In genomic region chr5:51225671-51226419, GRCh38 we compare ENCODE assay signal across 14 cellular contexts.
DNase-seq lines count a peak whose midpoint lies in the region; ATAC-seq lines count a peak whose summit lies in the region.
"Had no signal": no experiment of that assay in that cellular context is flagged by ENCODE, and none has a peak within 500 bp of the region (broad histone marks: within the 10 kb centered on the region; RNA-seq: fewer than 3 reads in every experiment).

No MANE protein-coding gene starts in this region.

- H3K4me3 Mint-ChIP-seq in activated naive CD8-positive, alpha-beta T cell treated with anti-CD3 and anti-CD28 coated beads, Interleukin-2, amount 50 U/mL, for 24 hours, result no peak overlapping the region
- H3K4me3 Mint-ChIP-seq: CD8-positive, alpha-beta memory T cell; T-helper 17 cell had no signal

- no peak overlapping the region for H3K27ac Mint-ChIP-seq in activated naive CD8-positive, alpha-beta T cell treated with anti-CD3 and anti-CD28 coated beads, Interleukin-2, amount 50 U/mL, for 24 hours
- H3K27ac Mint-ChIP-seq: CD8-positive, alpha-beta memory T cell; T-helper 17 cell had no signal

- no peak for ATAC-seq in GM18498 (IDR thresholded peaks at IDR 0.05; ENCODE audit: unreplicated experiment)
- ATAC-seq in activated naive CD8-positive, alpha-beta T cell treated with anti-CD3 and anti-CD28 coated beads, Interleukin-2, amount 50 U/mL, for 24 hours, result no peak
- no peak for ATAC-seq in GM19467 (IDR thresholded peaks at IDR 0.05; ENCODE audit: unreplicated experiment)
- ATAC-seq: GM12878, heart right ventricle, T-helper 17 cell had no signal

- H3K9me3 Mint-ChIP-seq in activated naive CD8-positive, alpha-beta T cell treated with anti-CD3 and anti-CD28 coated beads, Interleukin-2, amount 50 U/mL, for 24 hours, result peaks cover 20% of the 10 kb centered on the region

- no peaks in the 10 kb centered on the region for H3K36me3 Mint-ChIP-seq in activated naive CD8-positive, alpha-beta T cell treated with anti-CD3 and anti-CD28 coated beads, Interleukin-2, amount 50 U/mL, for 24 hours (ENCODE audit: low read depth)
- H3K36me3 Mint-ChIP-seq: CD8-positive, alpha-beta memory T cell had no signal

- H3K27me3 Mint-ChIP-seq in activated naive CD8-positive, alpha-beta T cell treated with anti-CD3 and anti-CD28 coated beads, Interleukin-2, amount 50 U/mL, for 24 hours, result no peaks in the 10 kb centered on the region
- H3K27me3 Mint-ChIP-seq: CD8-positive, alpha-beta memory T cell; T-helper 17 cell had no signal

- DNase-seq in DMS79 (lab: John Stamatoyannopoulos, UW) (peak; percentile 51), NCI-H146 treated with DMSO at 0.1 percent for 48 hours (lab: John Stamatoyannopoulos, UW; ENCODE audit: unreplicated experiment) (peak; percentile 30), astrocyte of the hippocampus (ENCODE audit: low read depth, low spot score) (peak; percentile 36), mucosa of gallbladder (ENCODE audit: low spot score) (peak; percentile 63), HUDEP-2 (lab: John Stamatoyannopoulos, UW; ENCODE audit: unreplicated experiment in 76 of 76) (no peak)
- DNase-seq in activated naive CD8-positive, alpha-beta T cell treated with anti-CD3 and anti-CD28 coated beads, Interleukin-2, amount 50 U/mL, for 24 hours, result no peak
- DNase-seq: adrenal gland; CD8-positive, alpha-beta memory T cell; heart right ventricle; MG63; T-helper 17 cell had no signal

- no peaks in the 10 kb centered on the region for H3K4me1 Mint-ChIP-seq in activated naive CD8-positive, alpha-beta T cell treated with anti-CD3 and anti-CD28 coated beads, Interleukin-2, amount 50 U/mL, for 24 hours
- H3K4me1 Mint-ChIP-seq: CD8-positive, alpha-beta memory T cell; T-helper 17 cell had no signal

Comparison
In these comparisons a context has a peak if more than half of its experiments do, and no peak if none do; other contexts are left out.
1. DNase-seq: peak in DMS79 (single experiment), NCI-H146 treated with DMSO at 0.1 percent for 48 hours (single experiment), astrocyte of the hippocampus (single experiment) and mucosa of gallbladder (single experiment); none in activated naive CD8-positive, alpha-beta T cell treated with anti-CD3 and anti-CD28 coated beads, Interleukin-2, amount 50 U/mL, for 24 hours (single experiment) and HUDEP-2 (0 of 76).